Comparison of ENCODE assay signal across 1 cellular context in the genomic region with DNA sequence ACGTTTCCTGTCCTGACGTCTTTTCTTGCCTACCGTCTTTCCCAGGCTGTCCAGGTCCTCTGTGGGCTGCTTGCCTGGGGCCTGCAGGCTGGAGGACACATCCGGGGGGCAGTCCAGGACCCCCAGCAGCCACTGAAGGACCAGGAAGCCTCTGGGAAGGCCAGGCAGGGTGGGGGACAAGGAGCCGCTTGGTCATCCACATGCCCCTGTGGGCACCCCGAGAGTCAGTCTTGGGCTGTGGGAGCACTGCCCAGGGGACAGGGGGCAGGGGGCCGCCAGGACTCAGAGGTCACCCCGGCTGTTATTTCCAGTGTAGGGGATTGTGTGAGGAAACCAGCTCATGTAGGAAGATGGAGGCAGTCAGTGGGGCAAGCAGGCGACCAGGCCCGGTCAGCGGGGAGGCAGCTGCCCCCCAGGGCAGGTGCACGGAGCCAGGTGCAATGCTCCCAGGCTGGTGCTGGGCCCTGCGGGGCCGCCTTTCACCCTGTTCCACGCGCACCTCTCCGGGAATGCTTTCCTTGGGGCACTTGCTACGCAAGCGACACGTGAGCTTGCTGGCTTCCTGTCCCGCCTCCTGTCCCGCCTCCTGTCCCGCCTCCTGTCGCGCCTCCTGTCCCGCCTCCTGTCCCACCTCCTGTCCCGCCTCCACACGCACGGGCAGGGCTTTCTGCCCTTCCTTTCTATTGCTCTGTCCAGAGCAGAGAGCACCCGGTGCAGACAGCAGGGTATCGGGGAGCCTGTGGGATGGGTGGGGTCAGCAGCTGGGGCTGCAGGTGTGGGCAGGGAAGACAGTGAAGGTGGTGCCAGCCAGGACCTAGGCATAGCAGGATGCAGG.
A peak's percentile ranks its signal among the peaks of the same experiment; 100 is the strongest.
TF ChIP-seq lines count a peak whose summit lies in the region.

No MANE protein-coding gene starts in this region.

TF ChIP-seq in K562, 482 proteins besides CTCF, POLR2A, EP300 and RAD21 (continued from another document and continues in another):
- TF ChIP-seq, protein P1, sequence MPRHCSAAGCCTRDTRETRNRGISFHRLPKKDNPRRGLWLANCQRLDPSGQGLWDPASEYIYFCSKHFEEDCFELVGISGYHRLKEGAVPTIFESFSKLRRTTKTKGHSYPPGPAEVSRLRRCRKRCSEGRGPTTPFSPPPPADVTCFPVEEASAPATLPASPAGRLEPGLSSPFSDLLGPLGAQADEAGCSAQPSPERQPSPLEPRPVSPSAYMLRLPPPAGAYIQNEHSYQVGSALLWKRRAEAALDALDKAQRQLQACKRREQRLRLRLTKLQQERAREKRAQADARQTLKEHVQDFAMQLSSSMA (CRISPR knock-in tag; IDR thresholded peaks at IDR 0.05) = no peak
- TF ChIP-seq HNRNPL (IDR thresholded peaks at IDR 0.05; ENCODE audit: low read depth, low read length) = no peak
- TF ChIP-seq, protein P2, sequence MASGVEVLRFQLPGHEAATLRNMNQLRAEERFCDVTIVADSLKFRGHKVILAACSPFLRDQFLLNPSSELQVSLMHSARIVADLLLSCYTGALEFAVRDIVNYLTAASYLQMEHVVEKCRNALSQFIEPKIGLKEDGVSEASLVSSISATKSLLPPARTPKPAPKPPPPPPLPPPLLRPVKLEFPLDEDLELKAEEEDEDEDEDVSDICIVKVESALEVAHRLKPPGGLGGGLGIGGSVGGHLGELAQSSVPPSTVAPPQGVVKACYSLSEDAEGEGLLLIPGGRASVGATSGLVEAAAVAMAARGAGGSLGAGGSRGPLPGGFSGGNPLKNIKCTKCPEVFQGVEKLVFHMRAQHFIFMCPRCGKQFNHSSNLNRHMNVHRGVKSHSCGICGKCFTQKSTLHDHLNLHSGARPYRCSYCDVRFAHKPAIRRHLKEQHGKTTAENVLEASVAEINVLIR (CRISPR knock-in tag; IDR thresholded peaks at IDR 0.05) = peak; percentile 71
- TF ChIP-seq DIDO1 (tag; IDR thresholded peaks at IDR 0.05; ENCODE audit: low read depth) = 0 out of 2 replicates have a peak, but pooled peaks have one; percentile 32
- no peak for TF ChIP-seq NR3C1 (CRISPR knock-in tag; IDR thresholded peaks at IDR 0.05)
- no peak for TF ChIP-seq SMARCA4 (IDR thresholded peaks at IDR 0.05)
- TF ChIP-seq, protein P3, sequence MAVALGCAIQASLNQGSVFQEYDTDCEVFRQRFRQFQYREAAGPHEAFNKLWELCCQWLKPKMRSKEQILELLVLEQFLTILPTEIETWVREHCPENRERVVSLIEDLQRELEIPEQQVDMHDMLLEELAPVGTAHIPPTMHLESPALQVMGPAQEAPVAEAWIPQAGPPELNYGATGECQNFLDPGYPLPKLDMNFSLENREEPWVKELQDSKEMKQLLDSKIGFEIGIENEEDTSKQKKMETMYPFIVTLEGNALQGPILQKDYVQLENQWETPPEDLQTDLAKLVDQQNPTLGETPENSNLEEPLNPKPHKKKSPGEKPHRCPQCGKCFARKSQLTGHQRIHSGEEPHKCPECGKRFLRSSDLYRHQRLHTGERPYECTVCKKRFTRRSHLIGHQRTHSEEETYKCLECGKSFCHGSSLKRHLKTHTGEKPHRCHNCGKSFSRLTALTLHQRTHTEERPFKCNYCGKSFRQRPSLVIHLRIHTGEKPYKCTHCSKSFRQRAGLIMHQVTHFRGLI (CRISPR knock-in tag; IDR thresholded peaks at IDR 0.05) = no peak
- TF ChIP-seq, protein P4, sequence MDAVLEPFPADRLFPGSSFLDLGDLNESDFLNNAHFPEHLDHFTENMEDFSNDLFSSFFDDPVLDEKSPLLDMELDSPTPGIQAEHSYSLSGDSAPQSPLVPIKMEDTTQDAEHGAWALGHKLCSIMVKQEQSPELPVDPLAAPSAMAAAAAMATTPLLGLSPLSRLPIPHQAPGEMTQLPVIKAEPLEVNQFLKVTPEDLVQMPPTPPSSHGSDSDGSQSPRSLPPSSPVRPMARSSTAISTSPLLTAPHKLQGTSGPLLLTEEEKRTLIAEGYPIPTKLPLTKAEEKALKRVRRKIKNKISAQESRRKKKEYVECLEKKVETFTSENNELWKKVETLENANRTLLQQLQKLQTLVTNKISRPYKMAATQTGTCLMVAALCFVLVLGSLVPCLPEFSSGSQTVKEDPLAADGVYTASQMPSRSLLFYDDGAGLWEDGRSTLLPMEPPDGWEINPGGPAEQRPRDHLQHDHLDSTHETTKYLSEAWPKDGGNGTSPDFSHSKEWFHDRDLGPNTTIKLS (IDR thresholded peaks at IDR 0.05; ENCODE audit: borderline replicate concordance, low read depth) = peak; percentile 52; the same call in 1 of the 2 replicates
- TF ChIP-seq, protein P5, sequence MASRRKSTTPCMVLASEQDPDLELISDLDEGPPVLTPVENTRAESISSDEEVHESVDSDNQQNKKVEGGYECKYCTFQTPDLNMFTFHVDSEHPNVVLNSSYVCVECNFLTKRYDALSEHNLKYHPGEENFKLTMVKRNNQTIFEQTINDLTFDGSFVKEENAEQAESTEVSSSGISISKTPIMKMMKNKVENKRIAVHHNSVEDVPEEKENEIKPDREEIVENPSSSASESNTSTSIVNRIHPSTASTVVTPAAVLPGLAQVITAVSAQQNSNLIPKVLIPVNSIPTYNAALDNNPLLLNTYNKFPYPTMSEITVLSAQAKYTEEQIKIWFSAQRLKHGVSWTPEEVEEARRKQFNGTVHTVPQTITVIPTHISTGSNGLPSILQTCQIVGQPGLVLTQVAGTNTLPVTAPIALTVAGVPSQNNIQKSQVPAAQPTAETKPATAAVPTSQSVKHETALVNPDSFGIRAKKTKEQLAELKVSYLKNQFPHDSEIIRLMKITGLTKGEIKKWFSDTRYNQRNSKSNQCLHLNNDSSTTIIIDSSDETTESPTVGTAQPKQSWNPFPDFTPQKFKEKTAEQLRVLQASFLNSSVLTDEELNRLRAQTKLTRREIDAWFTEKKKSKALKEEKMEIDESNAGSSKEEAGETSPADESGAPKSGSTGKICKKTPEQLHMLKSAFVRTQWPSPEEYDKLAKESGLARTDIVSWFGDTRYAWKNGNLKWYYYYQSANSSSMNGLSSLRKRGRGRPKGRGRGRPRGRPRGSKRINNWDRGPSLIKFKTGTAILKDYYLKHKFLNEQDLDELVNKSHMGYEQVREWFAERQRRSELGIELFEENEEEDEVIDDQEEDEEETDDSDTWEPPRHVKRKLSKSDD (conservative IDR thresholded peaks at IDR 0.05; ENCODE audit: low read length) = no peak
- TF ChIP-seq HDAC1 (IDR thresholded peaks at IDR 0.05) = peak in 1 of 2 experiments; percentile 85; a peak in 2 of 4 replicates
- TF ChIP-seq ZNF24 (IDR thresholded peaks at IDR 0.05) = no peak
- TF ChIP-seq, protein P6, sequence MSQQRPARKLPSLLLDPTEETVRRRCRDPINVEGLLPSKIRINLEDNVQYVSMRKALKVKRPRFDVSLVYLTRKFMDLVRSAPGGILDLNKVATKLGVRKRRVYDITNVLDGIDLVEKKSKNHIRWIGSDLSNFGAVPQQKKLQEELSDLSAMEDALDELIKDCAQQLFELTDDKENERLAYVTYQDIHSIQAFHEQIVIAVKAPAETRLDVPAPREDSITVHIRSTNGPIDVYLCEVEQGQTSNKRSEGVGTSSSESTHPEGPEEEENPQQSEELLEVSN (IDR thresholded peaks at IDR 0.05; ENCODE audit: borderline replicate concordance in 1 of 2, extremely low read depth in 1 of 2, insufficient read depth in 1 of 2, insufficient read length in 1 of 2, low read depth in 1 of 2, low read length in 1 of 2, poor library complexity in 1 of 2, severe bottlenecking in 1 of 2) = peak; percentile 56 to 79
- TF ChIP-seq HNRNPH1 (optimal IDR thresholded peaks at IDR 0.05; ENCODE audit: low read depth, low read length) = no peak
- TF ChIP-seq PHF8 (IDR thresholded peaks at IDR 0.05; ENCODE audit: borderline replicate concordance, low read length) = peak; percentile 86; the same call in 1 of the 2 replicates
- TF ChIP-seq HCFC1 (IDR thresholded peaks at IDR 0.05; ENCODE audit: low read depth, low read length) = peak; percentile 54; the same call in 1 of the 2 replicates
- no peak for TF ChIP-seq ZNF324 (CRISPR knock-in tag; IDR thresholded peaks at IDR 0.05)
- no peak for TF ChIP-seq MED1 (CRISPR knock-in tag; IDR thresholded peaks at IDR 0.05; ENCODE audit: borderline replicate concordance)
- TF ChIP-seq KDM4B (IDR thresholded peaks at IDR 0.05; ENCODE audit: borderline replicate concordance in 2 of 2, low read depth in 1 of 2) = peak in 1 of 2 experiments; percentile 39; a peak in 1 of 4 replicates
- TF ChIP-seq CC2D1A (IDR thresholded peaks at IDR 0.05) = no peak
- TF ChIP-seq, protein P7, sequence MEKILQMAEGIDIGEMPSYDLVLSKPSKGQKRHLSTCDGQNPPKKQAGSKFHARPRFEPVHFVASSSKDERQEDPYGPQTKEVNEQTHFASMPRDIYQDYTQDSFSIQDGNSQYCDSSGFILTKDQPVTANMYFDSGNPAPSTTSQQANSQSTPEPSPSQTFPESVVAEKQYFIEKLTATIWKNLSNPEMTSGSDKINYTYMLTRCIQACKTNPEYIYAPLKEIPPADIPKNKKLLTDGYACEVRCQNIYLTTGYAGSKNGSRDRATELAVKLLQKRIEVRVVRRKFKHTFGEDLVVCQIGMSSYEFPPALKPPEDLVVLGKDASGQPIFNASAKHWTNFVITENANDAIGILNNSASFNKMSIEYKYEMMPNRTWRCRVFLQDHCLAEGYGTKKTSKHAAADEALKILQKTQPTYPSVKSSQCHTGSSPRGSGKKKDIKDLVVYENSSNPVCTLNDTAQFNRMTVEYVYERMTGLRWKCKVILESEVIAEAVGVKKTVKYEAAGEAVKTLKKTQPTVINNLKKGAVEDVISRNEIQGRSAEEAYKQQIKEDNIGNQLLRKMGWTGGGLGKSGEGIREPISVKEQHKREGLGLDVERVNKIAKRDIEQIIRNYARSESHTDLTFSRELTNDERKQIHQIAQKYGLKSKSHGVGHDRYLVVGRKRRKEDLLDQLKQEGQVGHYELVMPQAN (IDR thresholded peaks at IDR 0.05; ENCODE audit: borderline replicate concordance) = no peak; the same call in 1 of the 2 replicates
- TF ChIP-seq CHD4 (IDR thresholded peaks at IDR 0.05; ENCODE audit: insufficient read depth, insufficient replicate concordance, low read depth, low read length, poor library complexity, severe bottlenecking) = no peak
- peak; percentile 84 for TF ChIP-seq HMGN3 (IDR thresholded peaks at IDR 0.05; ENCODE audit: borderline replicate concordance, extremely low read depth, insufficient read length, low read depth, low read length)
- TF ChIP-seq, protein P8, sequence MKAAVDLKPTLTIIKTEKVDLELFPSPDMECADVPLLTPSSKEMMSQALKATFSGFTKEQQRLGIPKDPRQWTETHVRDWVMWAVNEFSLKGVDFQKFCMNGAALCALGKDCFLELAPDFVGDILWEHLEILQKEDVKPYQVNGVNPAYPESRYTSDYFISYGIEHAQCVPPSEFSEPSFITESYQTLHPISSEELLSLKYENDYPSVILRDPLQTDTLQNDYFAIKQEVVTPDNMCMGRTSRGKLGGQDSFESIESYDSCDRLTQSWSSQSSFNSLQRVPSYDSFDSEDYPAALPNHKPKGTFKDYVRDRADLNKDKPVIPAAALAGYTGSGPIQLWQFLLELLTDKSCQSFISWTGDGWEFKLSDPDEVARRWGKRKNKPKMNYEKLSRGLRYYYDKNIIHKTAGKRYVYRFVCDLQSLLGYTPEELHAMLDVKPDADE (conservative IDR thresholded peaks at IDR 0.05; ENCODE audit: control insufficient read depth, low read depth, low read length) = peak; percentile 67
- TF ChIP-seq CBX8 (IDR thresholded peaks at IDR 0.05; ENCODE audit: borderline replicate concordance, extremely low read depth, low read depth, low read length, poor library complexity, severe bottlenecking) = no peak
- no peak for TF ChIP-seq DNMT1 (IDR thresholded peaks at IDR 0.05)
- no peak for TF ChIP-seq POLR2AphosphoS2 (IDR thresholded peaks at IDR 0.05; ENCODE audit: low read length)
- no peak for TF ChIP-seq STAT5B (CRISPR knock-in tag; IDR thresholded peaks at IDR 0.05)
- TF ChIP-seq BHLHE40 (IDR thresholded peaks at IDR 0.05; ENCODE audit: low read length) = peak; percentile 99
- TF ChIP-seq KDM1A (IDR thresholded peaks at IDR 0.05) = no peak
- TF ChIP-seq XRCC3 (IDR thresholded peaks at IDR 0.05) = no peak
- no peak for TF ChIP-seq GTF2F1 (IDR thresholded peaks at IDR 0.05; ENCODE audit: low read depth, low read length)
- TF ChIP-seq ZC3H11A (IDR thresholded peaks at IDR 0.05; ENCODE audit: low read depth, low read length) = no peak
- peak in 2 of 3 experiments; percentile 38 to 74 for TF ChIP-seq YY1 (IDR thresholded peaks at IDR 0.05; ENCODE audit: borderline replicate concordance in 1 of 3, control insufficient read depth in 1 of 3, extremely low read depth in 1 of 3, insufficient read depth in 3 of 3, insufficient read length in 1 of 3, insufficient replicate concordance in 2 of 3, low read depth in 1 of 3, low read length in 2 of 3)
- no peak for TF ChIP-seq ARID2 (IDR thresholded peaks at IDR 0.05)
- no peak for TF ChIP-seq PHTF2 (CRISPR knock-in tag; IDR thresholded peaks at IDR 0.05)
- TF ChIP-seq ZNF23 (CRISPR knock-in tag; IDR thresholded peaks at IDR 0.05) = no peak
- TF ChIP-seq PYGO2 (tag; IDR thresholded peaks at IDR 0.05) = no peak
- no peak for TF ChIP-seq ZNF766 (CRISPR knock-in tag; conservative IDR thresholded peaks at IDR 0.05)
- no peak for TF ChIP-seq PCBP1 (IDR thresholded peaks at IDR 0.05; ENCODE audit: low read depth, low read length, poor library complexity, severe bottlenecking)
- TF ChIP-seq KDM5B (IDR thresholded peaks at IDR 0.05; ENCODE audit: insufficient replicate concordance, low read depth, low read length) = peak; percentile 77
- no peak for TF ChIP-seq NR2C2 (CRISPR knock-in tag; IDR thresholded peaks at IDR 0.05)
- no peak for TF ChIP-seq NR2C2 (tag; IDR thresholded peaks at IDR 0.05)
- no peak for TF ChIP-seq TAL1 (IDR thresholded peaks at IDR 0.05)
- no peak for TF ChIP-seq ZNF232 (CRISPR knock-in tag; IDR thresholded peaks at IDR 0.05)
- no peak for TF ChIP-seq ZFPM2 (CRISPR knock-in tag; IDR thresholded peaks at IDR 0.05)
- TF ChIP-seq ZNF316 (IDR thresholded peaks at IDR 0.05) = no peak
- TF ChIP-seq EP400 (IDR thresholded peaks at IDR 0.05) = no peak; the same call in 1 of the 2 replicates
- TF ChIP-seq ZNF133 (CRISPR knock-in tag; IDR thresholded peaks at IDR 0.05) = no peak
- no peak for TF ChIP-seq RBM15 (IDR thresholded peaks at IDR 0.05; ENCODE audit: insufficient read depth, low read length)
- TF ChIP-seq, protein P9, sequence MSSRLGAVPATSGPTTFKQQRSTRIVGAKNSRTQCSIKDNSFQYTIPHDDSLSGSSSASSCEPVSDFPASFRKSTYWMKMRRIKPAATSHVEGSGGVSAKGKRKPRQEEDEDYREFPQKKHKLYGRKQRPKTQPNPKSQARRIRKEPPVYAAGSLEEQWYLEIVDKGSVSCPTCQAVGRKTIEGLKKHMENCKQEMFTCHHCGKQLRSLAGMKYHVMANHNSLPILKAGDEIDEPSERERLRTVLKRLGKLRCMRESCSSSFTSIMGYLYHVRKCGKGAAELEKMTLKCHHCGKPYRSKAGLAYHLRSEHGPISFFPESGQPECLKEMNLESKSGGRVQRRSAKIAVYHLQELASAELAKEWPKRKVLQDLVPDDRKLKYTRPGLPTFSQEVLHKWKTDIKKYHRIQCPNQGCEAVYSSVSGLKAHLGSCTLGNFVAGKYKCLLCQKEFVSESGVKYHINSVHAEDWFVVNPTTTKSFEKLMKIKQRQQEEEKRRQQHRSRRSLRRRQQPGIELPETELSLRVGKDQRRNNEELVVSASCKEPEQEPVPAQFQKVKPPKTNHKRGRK (tag; IDR thresholded peaks at IDR 0.05) = no peak
